Comparison of ENCODE assay signal across 20 cellular contexts in the genomic region with DNA sequence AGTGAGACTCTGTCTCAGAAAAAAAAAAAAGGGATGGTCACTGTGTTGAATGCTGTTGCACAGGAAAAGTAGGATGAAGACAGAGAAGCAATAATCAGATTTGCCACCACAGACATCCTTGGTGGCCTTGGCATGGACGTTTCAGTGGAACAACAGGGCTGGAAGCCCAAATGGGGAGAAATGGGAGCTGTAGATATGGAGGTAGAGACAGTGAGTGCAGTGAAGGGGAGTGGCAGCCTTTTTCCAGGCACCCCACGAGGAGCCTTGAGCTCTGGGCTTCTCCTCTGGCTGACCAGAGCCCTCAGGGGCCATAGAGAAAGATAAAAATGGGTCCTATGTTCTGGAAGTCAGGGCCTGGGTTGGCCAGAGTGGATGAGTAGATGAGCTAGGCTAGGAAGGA. TPM values are rescaled to one million over a fixed set of nuclear protein-coding genes. Genes with fewer than 3 reads are reported as not detected.
DNase-seq lines count a peak whose midpoint lies in the region; ATAC-seq and TF ChIP-seq lines count a peak whose summit lies in the region.
"Had no signal": no experiment of that assay in that cellular context is flagged by ENCODE, and none has a peak within 500 bp of the region (broad histone marks: within the 10 kb centered on the region; RNA-seq: fewer than 3 reads in every experiment).

No MANE protein-coding gene starts in this region.

- H3K9me3 Mint-ChIP-seq in activated naive CD4-positive, alpha-beta T cell treated with anti-CD3 and anti-CD28 coated beads, Interleukin-2, amount 10 ng/mL, durations not matched to agents 7 days and 5 days = no peaks in the 10 kb centered on the region
- no peaks in the 10 kb centered on the region for H3K9me3 Mint-ChIP-seq in chondrocyte (ENCODE audit: low read depth)
- H3K9me3 Mint-ChIP-seq: GM23338 had no signal

- H3K27me3 Mint-ChIP-seq in activated naive CD4-positive, alpha-beta T cell treated with anti-CD3 and anti-CD28 coated beads, Interleukin-2, amount 10 ng/mL, durations not matched to agents 7 days and 5 days = peaks cover 31% of the 10 kb centered on the region
- peaks cover 7% of the 10 kb centered on the region for H3K27me3 Mint-ChIP-seq in chondrocyte (ENCODE audit: low read depth)

- H3K4me3 Mint-ChIP-seq in activated naive CD4-positive, alpha-beta T cell treated with anti-CD3 and anti-CD28 coated beads, Interleukin-2, amount 10 ng/mL, durations not matched to agents 7 days and 5 days = no peak overlapping the region
- no peak overlapping the region for H3K4me3 Mint-ChIP-seq in chondrocyte (ENCODE audit: unreplicated experiment)
- H3K4me3 Mint-ChIP-seq: GM23338 had no signal

- H3K27ac Mint-ChIP-seq in activated naive CD4-positive, alpha-beta T cell treated with anti-CD3 and anti-CD28 coated beads, Interleukin-2, amount 10 ng/mL, durations not matched to agents 7 days and 5 days = peak overlapping the region; percentile 40
- H3K27ac Mint-ChIP-seq in chondrocyte (ENCODE audit: unreplicated experiment) = no peak overlapping the region
- H3K27ac Mint-ChIP-seq: GM23338 had no signal

- WGBS in trophoblast cell (ENCODE audit: extremely low coverage, insufficient coverage, insufficient read length) = no CpG with 5 or more reads among the region's 2 CpGs

- no peaks in the 10 kb centered on the region for H3K9me3 ChIP-seq in trophoblast cell (ENCODE audit: insufficient read depth, low read depth, low read length)

- no peak overlapping the region for H2AK5ac ChIP-seq in trophoblast cell (ENCODE audit: low read length)

- H4K12ac ChIP-seq in trophoblast cell (ENCODE audit: low read depth, low read length) = no peak overlapping the region

- no peak for TF ChIP-seq CTCF in chondrocyte (IDR thresholded peaks at IDR 0.05)

- H3K23ac ChIP-seq in trophoblast cell (ENCODE audit: low read length) = no peak overlapping the region

- H3K18ac ChIP-seq in trophoblast cell (ENCODE audit: low read length) = no peak overlapping the region

- no peak overlapping the region for H4K91ac ChIP-seq in trophoblast cell (ENCODE audit: low read depth, low read length)

- peak overlapping the region; percentile 27 for H3K9ac ChIP-seq in trophoblast cell (ENCODE audit: low read length)

- H3K4me2 ChIP-seq in trophoblast cell (ENCODE audit: low read length) = no peak overlapping the region
- H3K4me2 ChIP-seq: GM23338 had no signal

- H2BK5ac ChIP-seq in trophoblast cell (ENCODE audit: low read depth, low read length, poor library complexity) = no peak overlapping the region

- ATAC-seq in HG02938 (IDR thresholded peaks at IDR 0.05; ENCODE audit: unreplicated experiment) = no peak
- no peak for ATAC-seq in HG03159 (IDR thresholded peaks at IDR 0.05; ENCODE audit: unreplicated experiment)
- ATAC-seq: GM23338 had no signal

- H2AFZ ChIP-seq in trophoblast cell (ENCODE audit: insufficient read depth, low read length, poor library complexity) = no peak overlapping the region
- H2AFZ ChIP-seq: GM23338 had no signal

- CTCF ChIA-PET in activated naive CD4-positive, alpha-beta T cell treated with anti-CD3 and anti-CD28 coated beads, Interleukin-2, amount 10 ng/mL, durations not matched to agents 7 days and 5 days (lab: Charles Lee) = interaction anchor here (0.7 kb wide), 1 partner anchor 709 kb away, joined by 3 read pairs; no protein-coding TSS in a partner anchor

- H3K36me3 Mint-ChIP-seq in activated naive CD4-positive, alpha-beta T cell treated with anti-CD3 and anti-CD28 coated beads, Interleukin-2, amount 10 ng/mL, durations not matched to agents 7 days and 5 days = no peaks in the 10 kb centered on the region
- H3K36me3 Mint-ChIP-seq in chondrocyte (ENCODE audit: low read depth) = no peaks in the 10 kb centered on the region

- no peaks in the 10 kb centered on the region for H3K4me1 ChIP-seq in trophoblast cell (ENCODE audit: control insufficient read depth in 1 of 2, insufficient read depth in 2 of 2, low read length in 2 of 2)

- no peaks in the 10 kb centered on the region for H3K79me2 ChIP-seq in trophoblast cell (ENCODE audit: control insufficient read depth, insufficient read depth, low read length, poor library complexity)

- H3K36me3 ChIP-seq in trophoblast cell (ENCODE audit: control insufficient read depth in 1 of 2, insufficient read depth in 2 of 2, low read length in 2 of 2) = no peaks in the 10 kb centered on the region

- no peak overlapping the region for H2BK12ac ChIP-seq in trophoblast cell (ENCODE audit: low read length)

- no peak overlapping the region for H4K8ac ChIP-seq in trophoblast cell (ENCODE audit: low read depth, low read length)

- no peaks in the 10 kb centered on the region for H3K79me1 ChIP-seq in trophoblast cell (ENCODE audit: low read length)

- H3K14ac ChIP-seq in trophoblast cell (ENCODE audit: low read length) = no peak overlapping the region

- H3K27ac ChIP-seq in trophoblast cell (ENCODE audit: low read depth, low read length) = no peak overlapping the region
- H3K27ac ChIP-seq: C4-2B had no signal

- DNase-seq in activated naive CD4-positive, alpha-beta T cell treated with anti-CD3 and anti-CD28 coated beads, Interleukin-2, amount 10 ng/mL, durations not matched to agents 7 days and 5 days = no peak
- DNase-seq in activated naive CD4-positive, alpha-beta T cell treated with anti-CD3 and anti-CD28 coated beads, Interleukin-2, amount 50 U/mL, for 16 hours = no peak
- DNase-seq in chondrocyte (ENCODE audit: low spot score) (peak; percentile 32), trophoblast cell (no peak), DMS153 treated with DMSO at 0.1 percent for 48 hours (lab: John Stamatoyannopoulos, UW; ENCODE audit: unreplicated experiment) (no peak)
- DNase-seq: ACHN, DMS79, KBM-7, NCI-H1105 treated with DMSO at 0.1 percent for 48 hours, NCI-H187, NCI-H2107, NCI-H2227 treated with DMSO at 0.1 percent for 48 hours, NCI-H510A treated with DMSO at 0.1 percent for 48 hours, NCI-H774, OCI-M1, SHP77 had no signal

- peaks cover 3% of the 10 kb centered on the region for H3K27me3 ChIP-seq in trophoblast cell (ENCODE audit: insufficient read depth, low read length)

- no peak overlapping the region for H2BK120ac ChIP-seq in trophoblast cell (ENCODE audit: insufficient read depth, low read length, poor library complexity)

- no peak overlapping the region for H3K4ac ChIP-seq in trophoblast cell (ENCODE audit: low read depth, low read length)

- H3K4me3 ChIP-seq in trophoblast cell (ENCODE audit: low read depth, low read length) = no peak overlapping the region
- H3K4me3 ChIP-seq: GM23338 had no signal

- H3K4me1 Mint-ChIP-seq in activated naive CD4-positive, alpha-beta T cell treated with anti-CD3 and anti-CD28 coated beads, Interleukin-2, amount 10 ng/mL, durations not matched to agents 7 days and 5 days = peaks cover 9% of the 10 kb centered on the region
- H3K4me1 Mint-ChIP-seq in chondrocyte (ENCODE audit: low read depth) = peaks cover 3% of the 10 kb centered on the region

RNA-seq across cellular contexts. Expression of a gene that starts 12.3 kb away (rescaled TPM):
- total RNA-seq in chondrocyte = 0.15 to 0.25 TPM (median 0.17 TPM) in 3 replicates
- 3.5 and 3.6 TPM in 2 replicates for polyA plus RNA-seq in trophoblast cell (2013)

RNA-seq across cellular contexts. Expression of a gene that starts 45.5 kb away (rescaled TPM):
- total RNA-seq in chondrocyte = 13.6 to 21.2 TPM (median 20.9 TPM) in 3 replicates
- polyA plus RNA-seq in trophoblast cell (2013) = 14.1 and 14.5 TPM in 2 replicates

RNA-seq across cellular contexts. Expression of a gene that starts 50.8 kb away (rescaled TPM):
- 0.85 to 1.8 TPM (median 1.8 TPM) in 3 replicates for total RNA-seq in chondrocyte
- polyA plus RNA-seq in trophoblast cell (2013) = 5.0 and 5.2 TPM in 2 replicates
